In the genomic region with DNA sequence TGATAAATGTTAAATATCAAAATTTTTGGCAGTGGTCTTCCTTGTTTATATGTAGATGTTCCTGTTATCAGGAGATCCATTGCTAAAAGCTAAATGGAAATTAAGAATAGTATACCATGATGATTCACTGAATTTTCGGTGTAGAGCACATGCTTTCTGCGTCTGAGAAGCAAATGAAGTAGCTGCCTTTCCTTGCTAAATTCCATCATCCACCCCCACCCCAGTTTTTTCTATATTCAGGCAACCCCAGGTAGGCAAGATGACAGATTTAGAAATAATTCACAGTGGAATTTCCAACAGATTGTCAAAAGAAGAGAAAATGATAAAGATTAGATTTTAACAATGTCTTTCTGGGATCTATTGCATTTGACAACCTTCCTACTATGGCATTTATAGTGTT, we compare ENCODE assay signal across 20 cellular contexts.
"Had no signal": no experiment of that assay in that cellular context is flagged by ENCODE, and none has a peak within 500 bp of the region (broad histone marks: within the 10 kb centered on the region; RNA-seq: fewer than 3 reads in every experiment).

No MANE protein-coding gene starts in this region.

- DNase-seq: colonic mucosa; cortex of kidney; dermis blood vessel endothelial cell; dorsolateral prefrontal cortex; effector CD4-positive, alpha-beta T cell; effector CD8-positive, alpha-beta T cell; effector memory CD4-positive, alpha-beta T cell; effector memory CD8-positive, alpha-beta T cell; endodermal cell; erythroblast; esophagus squamous epithelium; foreskin fibroblast; foreskin keratinocyte; foreskin melanocyte; gastrocnemius medialis; glutamatergic neuron; heart left ventricle; heart right ventricle had no signal

- ATAC-seq: effector memory CD8-positive, alpha-beta T cell; esophagus mucosa; foreskin keratinocyte; gastrocnemius medialis; gastroesophageal sphincter; heart left ventricle; heart right ventricle had no signal
